Comparison of ENCODE assay signal across 16 cellular contexts in genomic region chr13:34458756-34459462, GRCh38.
DNase-seq lines count a peak whose midpoint lies in the region; ATAC-seq and TF ChIP-seq lines count a peak whose summit lies in the region.
"Had no signal": no experiment of that assay in that cellular context is flagged by ENCODE, and none has a peak within 500 bp of the region (broad histone marks: within the 10 kb centered on the region; RNA-seq: fewer than 3 reads in every experiment).

No MANE protein-coding gene starts in this region.

- no peak for DNase-seq in Right ventricle myocardium inferior (ENCODE audit: missing footprints)
- DNase-seq in cardiac septum (ENCODE audit: low spot score) = no peak
- DNase-seq in brain pericyte (ENCODE audit: low read depth, low spot score) = peak; percentile 21
- DNase-seq in inferior parietal cortex (ENCODE audit: extremely low spot score) = peak; percentile 38
- DNase-seq in D341Med (ENCODE audit: low spot score) = no peak
- DNase-seq in endodermal cell = no peak
- no peak for DNase-seq in HEK293T (ENCODE audit: extremely low spot score)
- DNase-seq: activated CD4-positive, alpha-beta memory T cell treated with anti-CD3 and anti-CD28 coated beads, Interleukin-2, amount 10 ng/mL, durations not matched to agents 7 days and 5 days; Caco-2; GM23248; mesenchymal stem cell; SJCRH30; small intestine; stimulated activated naive CD8-positive, alpha-beta T cell treated with anti-CD3 and anti-CD28 coated beads, Interleukin-15, Interleukin-2, amounts not matched to agents 100 U/mL and 50 U/mL, for 24 hours had no signal

- H3K27ac Mint-ChIP-seq in endodermal cell = no peak overlapping the region
- H3K27ac Mint-ChIP-seq: activated CD4-positive, alpha-beta memory T cell treated with anti-CD3 and anti-CD28 coated beads, Interleukin-2, amount 10 ng/mL, durations not matched to agents 7 days and 5 days; activated T-helper 1 cell treated with anti-CD3 and anti-CD28 coated beads, Interleukin-12 subunit alpha, Interleukin-12 subunit beta, Interleukin-2, Interleukin-4 antibody, amounts not matched to agents 30 ng/mL and 10 ng/mL and 1 ng/mL, durations not matched to agents 14 hours and 24 hours and 36 hours had no signal

- H3K9me3 Mint-ChIP-seq in endodermal cell = no peaks in the 10 kb centered on the region

- H3K27me3 ChIP-seq in endodermal cell (ENCODE audit: control insufficient read depth, insufficient read depth, low read length, poor library complexity, severe bottlenecking) = no peaks in the 10 kb centered on the region
- H3K27me3 ChIP-seq: SJCRH30 had no signal

- no peaks in the 10 kb centered on the region for H3K4me1 ChIP-seq in endodermal cell (ENCODE audit: control insufficient read depth, insufficient read depth, low read length)
- H3K4me1 ChIP-seq: Caco-2, SJCRH30 had no signal

- 88 to 100% methylated on average over 1 to 3 of the region's 3 CpGs for WGBS in endodermal cell (ENCODE audit: insufficient coverage in 1 of 2, insufficient read length in 1 of 2), 2 experiments

- H3K27ac ChIP-seq in endodermal cell (ENCODE audit: low read depth, low read length) = no peak overlapping the region
- H3K27ac ChIP-seq: GM23248, SJCRH30 had no signal

- no peaks in the 10 kb centered on the region for H3K27me3 Mint-ChIP-seq in endodermal cell (ENCODE audit: insufficient read depth)
- H3K27me3 Mint-ChIP-seq: activated CD4-positive, alpha-beta memory T cell treated with anti-CD3 and anti-CD28 coated beads, Interleukin-2, amount 10 ng/mL, durations not matched to agents 7 days and 5 days had no signal

- POLR2A ChIA-PET in HEK293T (lab: Yijun Ruan, JAX) = no interaction called here

- ATAC-seq in Right ventricle myocardium inferior (peak; percentile 76), HG03039 (IDR thresholded peaks at IDR 0.05; ENCODE audit: unreplicated experiment) (no peak)
- ATAC-seq: stimulated activated naive CD8-positive, alpha-beta T cell treated with anti-CD3 and anti-CD28 coated beads, Interleukin-15, Interleukin-2, amounts not matched to agents 100 U/mL and 50 U/mL, for 24 hours had no signal

- no peak overlapping the region for H3K4me3 ChIP-seq in endodermal cell (ENCODE audit: low read length)
- H3K4me3 ChIP-seq: GM23248, SJCRH30 had no signal

- CTCF ChIA-PET in HEK293T (lab: Yijun Ruan, JAX) = no interaction called here

- H3K36me3 Mint-ChIP-seq in endodermal cell (ENCODE audit: low read depth) = no peaks in the 10 kb centered on the region

- no peaks in the 10 kb centered on the region for H3K9me3 ChIP-seq in endodermal cell (ENCODE audit: control insufficient read depth, low read length)
- H3K9me3 ChIP-seq: Caco-2, SJCRH30 had no signal

- H3K4me3 Mint-ChIP-seq in endodermal cell = no peak overlapping the region
- H3K4me3 Mint-ChIP-seq: activated CD4-positive, alpha-beta memory T cell treated with anti-CD3 and anti-CD28 coated beads, Interleukin-2, amount 10 ng/mL, durations not matched to agents 7 days and 5 days; activated T-helper 1 cell treated with anti-CD3 and anti-CD28 coated beads, Interleukin-12 subunit alpha, Interleukin-12 subunit beta, Interleukin-2, Interleukin-4 antibody, amounts not matched to agents 30 ng/mL and 10 ng/mL and 1 ng/mL, durations not matched to agents 14 hours and 24 hours and 36 hours had no signal

- no peak overlapping the region for H3K9ac ChIP-seq in endodermal cell (ENCODE audit: extremely low read depth, low read length, poor library complexity, severe bottlenecking)
- H3K9ac ChIP-seq: GM23248 had no signal

- intact Hi-C loops in Right ventricle myocardium inferior (cut with DNase I) (no loop called here), cardiac septum (cut with DNase I) (no loop called here)

- no peaks in the 10 kb centered on the region for H3K36me3 ChIP-seq in endodermal cell (ENCODE audit: control insufficient read depth, insufficient read depth, low read length)
- H3K36me3 ChIP-seq: SJCRH30 had no signal

- no peak for TF ChIP-seq CTCF in endodermal cell (conservative IDR thresholded peaks at IDR 0.05)

- H3K4me1 Mint-ChIP-seq in endodermal cell = no peaks in the 10 kb centered on the region
- H3K4me1 Mint-ChIP-seq: activated CD4-positive, alpha-beta memory T cell treated with anti-CD3 and anti-CD28 coated beads, Interleukin-2, amount 10 ng/mL, durations not matched to agents 7 days and 5 days had no signal

TF ChIP-seq in HEK293T, 16 proteins besides CTCF, POLR2A, EP300 and RAD21:
- TF ChIP-seq FOXA1 (IDR thresholded peaks at IDR 0.05) = no peak
- TF ChIP-seq ARNT (IDR thresholded peaks at IDR 0.05) = no peak
- TF ChIP-seq L3MBTL2 (conservative IDR thresholded peaks at IDR 0.05) = no peak
TF ChIP-seq in HEK293T: peak in this region for 0.

Comparison
In these comparisons a context has a peak if more than half of its experiments do, and no peak if none do; other contexts are left out.
1. DNase-seq: peak in brain pericyte (single experiment) and inferior parietal cortex (single experiment); none in Right ventricle myocardium inferior (single experiment), cardiac septum (single experiment), D341Med (single experiment), endodermal cell (single experiment) and HEK293T (single experiment).